Comparison of ENCODE assay signal across 8 cellular contexts in genomic region chr1:109984456-109985250, GRCh38. TPM values are rescaled to one million over a fixed set of nuclear protein-coding genes. Genes with fewer than 3 reads are reported as not detected.
DNase-seq lines count a peak whose midpoint lies in the region; ATAC-seq and TF ChIP-seq lines count a peak whose summit lies in the region.

AHCYL1 (plus strand) TSS chr1:109984765; CDS start chr1:109985053, 288 bp downstream.

- H3K4me1 ChIP-seq in colonic mucosa, result peaks cover 19% of the 10 kb centered on the region

- ATAC-seq in GM19324 (IDR thresholded peaks at IDR 0.05; ENCODE audit: low FRiP score, unreplicated experiment) (peak; percentile 96), HG03469 (IDR thresholded peaks at IDR 0.05; ENCODE audit: unreplicated experiment) (peak; percentile 90)

- H3K36me3 ChIP-seq in colonic mucosa, result no peaks in the 10 kb centered on the region

- peak within 1 kb of the TSS; percentile 77 to 94 for H3K9ac ChIP-seq in colonic mucosa (ENCODE audit: low read depth in 2 of 2, low read length in 2 of 2)

- no peaks in the 10 kb centered on the region for H3K9me3 ChIP-seq in colonic mucosa

- TF ChIP-seq CTCF in C4-2B (conservative IDR thresholded peaks at IDR 0.05), result peak; percentile 98
- peak; percentile 98 for TF ChIP-seq CTCF in colonic mucosa (IDR thresholded peaks at IDR 0.05)

- peak; percentile 98 to 100 for DNase-seq in NCI-H526 (lab: John Stamatoyannopoulos, UW)
- DNase-seq in activated CD4-positive, alpha-beta T cell treated with anti-CD3 and anti-CD28 coated beads for 48 hours, result peak; percentile 100
- peak; percentile 99 for DNase-seq in colonic mucosa
- DNase-seq in stimulated activated CD4-positive, alpha-beta T cell treated with anti-CD3 and anti-CD28 coated beads, Interleukin-1b, Interleukin-23, amount 100 ng/mL, for 4 hours (ENCODE audit: low read depth in 2 of 2), result peak; percentile 98 to 99

- H3K27me3 ChIP-seq in colonic mucosa (no peaks in the 10 kb centered on the region), layer of hippocampus (ENCODE audit: control insufficient read depth, insufficient read depth, low read length) (no peaks in the 10 kb centered on the region)

- H3K4me3 ChIP-seq in colonic mucosa, result peak within 1 kb of the TSS; percentile 85

- H3K27ac ChIP-seq in C4-2B, result peak within 1 kb of the TSS; percentile 80
- peak within 1 kb of the TSS; percentile 91 for H3K27ac ChIP-seq in colonic mucosa
- H3K27ac ChIP-seq in layer of hippocampus (ENCODE audit: low read depth, low read length), result peak within 1 kb of the TSS; percentile 95

- intact Hi-C loops in colonic mucosa (cut with DNase I), result loop anchor here (1.0 to 10.0 kb wide), 4 partner anchors 207 to 440 kb away; partner anchors contain the start of gene GNAI3

RNA-seq across cellular contexts. Expression of gene AHCYL1, which starts in this region (rescaled TPM):
- total RNA-seq in colonic mucosa, result 100 to 1,000 TPM; 108 to 115 TPM

Comparison
In these comparisons a context has a peak if more than half of its experiments do, and no peak if none do; other contexts are left out.
1. Peak in every context shown above with its lines: DNase-seq, ATAC-seq, H3K4me3 ChIP-seq and H3K27ac ChIP-seq.